In genomic region chr10:6179078-6179477, GRCh38 we compare ENCODE assay signal across 20 cellular contexts. TPM values are rescaled to one million over a fixed set of nuclear protein-coding genes. Genes with fewer than 3 reads are reported as not detected.
A peak's percentile ranks its signal among the peaks of the same experiment; 100 is the strongest.
DNase-seq lines count a peak whose midpoint lies in the region; ATAC-seq and TF ChIP-seq lines count a peak whose summit lies in the region.
"Had no signal": no experiment of that assay in that cellular context is flagged by ENCODE, and none has a peak within 500 bp of the region (broad histone marks: within the 10 kb centered on the region; RNA-seq: fewer than 3 reads in every experiment).

No MANE protein-coding gene starts in this region.

- CTCF ChIA-PET in CD4-positive, alpha-beta T cell (lab: Charles Lee): interaction anchor here (1.4 kb wide), 1 partner anchor 23 kb away, joined by 5 read pairs; the partner anchor contains the start of gene PFKFB3
- CTCF ChIA-PET in activated CD4-positive, alpha-beta memory T cell treated with anti-CD3 and anti-CD28 coated beads for 36 hours (lab: Charles Lee): interaction anchor here (2.0 kb wide), 1 partner anchor 223 kb away, joined by 5 read pairs; no protein-coding TSS in a partner anchor

- H3K4me3 ChIP-seq in BLaER1 (no peak overlapping the region), dorsolateral prefrontal cortex (no peak overlapping the region), psoas muscle (no peak overlapping the region)
- H3K4me3 ChIP-seq: GM23338, Peyer's patch, SJCRH30 had no signal

- peak overlapping the region; percentile 61 for H3K27ac Mint-ChIP-seq in CD4-positive, alpha-beta T cell
- H3K27ac Mint-ChIP-seq in activated CD4-positive, alpha-beta memory T cell treated with anti-CD3 and anti-CD28 coated beads for 36 hours: no peak overlapping the region
- H3K27ac Mint-ChIP-seq: GM23338 had no signal

- 0 out of 2 replicates have a peak overlapping the region, but pooled peaks have one; percentile 7 for H3K9ac ChIP-seq in BLaER1

- no peak overlapping the region for H3K4me2 ChIP-seq in BLaER1
- H3K4me2 ChIP-seq: GM23338 had no signal

- intact Hi-C loops in CD4-positive, alpha-beta T cell (cut with DNase I, micrococcal nuclease): no loop called here
- intact Hi-C loops in dorsolateral prefrontal cortex (cut with DNase I): no loop called here
- intact Hi-C loops in psoas muscle (cut with DNase I): no loop called here
- intact Hi-C loops in activated CD4-positive, alpha-beta memory T cell treated with anti-CD3 and anti-CD28 coated beads for 36 hours (cut with micrococcal nuclease): no loop called here

- H3K27ac ChIP-seq in BLaER1 (no peak overlapping the region), dorsolateral prefrontal cortex (peak overlapping the region in 35 of 59 donors; percentile 2 to 98 (median 49)), psoas muscle (peak overlapping the region; percentile 92)
- no peak overlapping the region for H3K27ac ChIP-seq in CD4-positive, alpha-beta T cell (ENCODE audit: low read depth, low read length)
- H3K27ac ChIP-seq: Peyer's patch, SJCRH30 had no signal

- H3K4me3 Mint-ChIP-seq in CD4-positive, alpha-beta T cell: no peak overlapping the region
- H3K4me3 Mint-ChIP-seq in activated CD4-positive, alpha-beta memory T cell treated with anti-CD3 and anti-CD28 coated beads for 36 hours: no peak overlapping the region
- H3K4me3 Mint-ChIP-seq: CD4-positive, alpha-beta memory T cell; GM23338 had no signal

- peaks cover 63% of the 10 kb centered on the region for H3K4me1 ChIP-seq in BLaER1
- peaks cover 61% of the 10 kb centered on the region for H3K4me1 ChIP-seq in psoas muscle
- H3K4me1 ChIP-seq: BE2C, Caco-2, Peyer's patch had no signal

- DNase-seq in CD4-positive, alpha-beta T cell: no peak
- DNase-seq in dorsolateral prefrontal cortex (no peak), psoas muscle (no peak), UCSD-AML1 (lab: John Stamatoyannopoulos, UW; ENCODE audit: unreplicated experiment) (no peak)
- DNase-seq in activated CD4-positive, alpha-beta memory T cell treated with anti-CD3 and anti-CD28 coated beads for 36 hours: no peak
- DNase-seq: BE2C; Caco-2; CD4-positive, alpha-beta memory T cell; MM.1S; NCI-H1048; NCI-H1417 treated with DMSO at 0.1 percent for 48 hours; NCI-H187; NCI-H446; NCI-H526; Peyer's patch; SJCRH30 had no signal

- H3K27me3 ChIP-seq in BLaER1 (no peaks in the 10 kb centered on the region), dorsolateral prefrontal cortex (no peaks in the 10 kb centered on the region), psoas muscle (ENCODE audit: insufficient read depth in 3 of 3, low read length in 2 of 3) (no peaks in the 10 kb centered on the region)
- no peaks in the 10 kb centered on the region for H3K27me3 ChIP-seq in CD4-positive, alpha-beta T cell (ENCODE audit: control insufficient read depth, insufficient read depth, low read length)
- H3K27me3 ChIP-seq: BE2C, Peyer's patch, SJCRH30 had no signal

- H3K27me3 Mint-ChIP-seq in CD4-positive, alpha-beta T cell: no peaks in the 10 kb centered on the region
- no peaks in the 10 kb centered on the region for H3K27me3 Mint-ChIP-seq in activated CD4-positive, alpha-beta memory T cell treated with anti-CD3 and anti-CD28 coated beads for 36 hours
- H3K27me3 Mint-ChIP-seq: CD4-positive, alpha-beta memory T cell had no signal

- peaks cover 38% of the 10 kb centered on the region for H3K36me3 ChIP-seq in BLaER1
- no peaks in the 10 kb centered on the region for H3K36me3 ChIP-seq in psoas muscle (ENCODE audit: insufficient read depth in 1 of 2, low read depth in 1 of 2)
- H3K36me3 ChIP-seq: BE2C, Peyer's patch, SJCRH30 had no signal

- POLR2A ChIA-PET in CD4-positive, alpha-beta T cell (lab: Charles Lee): no interaction called here
- POLR2A ChIA-PET in activated CD4-positive, alpha-beta memory T cell treated with anti-CD3 and anti-CD28 coated beads for 36 hours (lab: Charles Lee): no interaction called here

- TF ChIP-seq CTCF in CD4-positive, alpha-beta T cell (IDR thresholded peaks at IDR 0.05): no peak
- TF ChIP-seq CTCF in dorsolateral prefrontal cortex (IDR thresholded peaks at IDR 0.05 in 54 of 56, conservative IDR thresholded peaks at IDR 0.05 in 2 of 56; ENCODE audit: low read depth in 1 of 56, partially characterized antibody in 56 of 56) (no peak), psoas muscle (IDR thresholded peaks at IDR 0.05) (no peak)

- H4K20me1 ChIP-seq in BLaER1: peaks cover 94% of the 10 kb centered on the region

- WGBS in psoas muscle, 3 donors: 54 to 68% (median 62%) methylated on average over 8 of the region's 8 CpGs

- no peak for ATAC-seq in CD4-positive, alpha-beta T cell (ENCODE audit: poor library complexity)
- no peak for ATAC-seq in psoas muscle
- no peak for ATAC-seq in GM21526 (IDR thresholded peaks at IDR 0.05; ENCODE audit: low FRiP score, unreplicated experiment)
- ATAC-seq: GM23338, HCT116 had no signal

- H3K9me3 ChIP-seq in BLaER1: no peaks in the 10 kb centered on the region
- no peaks in the 10 kb centered on the region for H3K9me3 ChIP-seq in CD4-positive, alpha-beta T cell (ENCODE audit: control insufficient read depth, low read length)
- H3K9me3 ChIP-seq in psoas muscle: no peaks in the 10 kb centered on the region
- H3K9me3 ChIP-seq: BE2C, Caco-2, Peyer's patch, SJCRH30 had no signal

- H3K36me3 Mint-ChIP-seq in CD4-positive, alpha-beta T cell (ENCODE audit: low read depth): peaks cover 11% of the 10 kb centered on the region
- no peaks in the 10 kb centered on the region for H3K36me3 Mint-ChIP-seq in activated CD4-positive, alpha-beta memory T cell treated with anti-CD3 and anti-CD28 coated beads for 36 hours
- H3K36me3 Mint-ChIP-seq: CD4-positive, alpha-beta memory T cell had no signal

- H3K9me3 Mint-ChIP-seq in CD4-positive, alpha-beta T cell: no peaks in the 10 kb centered on the region
- no peaks in the 10 kb centered on the region for H3K9me3 Mint-ChIP-seq in activated CD4-positive, alpha-beta memory T cell treated with anti-CD3 and anti-CD28 coated beads for 36 hours
- H3K9me3 Mint-ChIP-seq: CD4-positive, alpha-beta memory T cell; GM23338 had no signal

- H3K4me1 Mint-ChIP-seq in CD4-positive, alpha-beta T cell (ENCODE audit: low read depth): peaks cover 39% of the 10 kb centered on the region
- peaks cover 29% of the 10 kb centered on the region for H3K4me1 Mint-ChIP-seq in activated CD4-positive, alpha-beta memory T cell treated with anti-CD3 and anti-CD28 coated beads for 36 hours (ENCODE audit: low read depth)

RNA-seq across cellular contexts. Expression of gene PFKFB3, which starts 23.7 kb away (rescaled TPM):
- 100 to 1,000 TPM; 142 to 145 TPM for total RNA-seq in CD4-positive, alpha-beta T cell
- total RNA-seq in dorsolateral prefrontal cortex (100 to 1,000 TPM in 97 of 120 experiments, 10 to 100 TPM in 23; 82.4 to 323 (median 122) TPM), psoas muscle (100 to 1,000 TPM in 3 of 4 donors, 10 to 100 TPM in 1; 25.4 to 225 (median 148) TPM)
- polyA plus RNA-seq in psoas muscle: 100 to 1,000 TPM in 2 of 3 donors, 10 to 100 TPM in 1; 26.7 to 704 (median 448) TPM
- total RNA-seq in activated CD4-positive, alpha-beta memory T cell treated with anti-CD3 and anti-CD28 coated beads for 36 hours: 10 to 100 TPM; 70.6 to 76.4 TPM

Comparison
In these comparisons a context has a peak if more than half of its experiments do, and no peak if none do; other contexts are left out.
1. H3K27ac ChIP-seq: peak in dorsolateral prefrontal cortex (35 of 59) and psoas muscle (single experiment); none in BLaER1 (single experiment) and CD4-positive, alpha-beta T cell (single experiment).